ENCODE assay signal across 8 cellular contexts in the genomic region with DNA sequence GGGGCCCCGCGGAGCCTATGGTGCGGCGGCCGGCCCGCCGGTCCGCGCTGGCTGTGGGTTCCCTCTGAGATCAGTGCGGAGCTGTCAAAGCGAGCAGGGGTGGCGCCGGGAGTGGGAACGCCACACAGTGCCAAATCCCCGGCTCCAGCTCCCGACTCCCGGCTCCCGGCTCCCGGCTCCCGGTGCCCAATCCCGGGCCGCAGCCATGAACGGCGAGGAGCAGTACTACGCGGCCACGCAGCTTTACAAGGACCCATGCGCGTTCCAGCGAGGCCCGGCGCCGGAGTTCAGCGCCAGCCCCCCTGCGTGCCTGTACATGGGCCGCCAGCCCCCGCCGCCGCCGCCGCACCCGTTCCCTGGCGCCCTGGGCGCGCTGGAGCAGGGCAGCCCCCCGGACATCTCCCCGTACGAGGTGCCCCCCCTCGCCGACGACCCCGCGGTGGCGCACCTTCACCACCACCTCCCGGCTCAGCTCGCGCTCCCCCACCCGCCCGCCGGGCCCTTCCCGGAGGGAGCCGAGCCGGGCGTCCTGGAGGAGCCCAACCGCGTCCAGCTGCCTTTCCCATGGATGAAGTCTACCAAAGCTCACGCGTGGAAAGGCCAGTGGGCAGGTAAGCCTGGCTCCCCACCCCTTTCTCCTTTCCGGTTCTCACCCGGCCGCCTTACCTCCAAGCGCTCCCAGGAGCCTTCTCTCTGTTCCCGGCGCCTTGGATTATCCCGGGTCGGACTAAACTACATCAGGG. TPM values are rescaled to one million over a fixed set of nuclear protein-coding genes. Genes with fewer than 3 reads are reported as not detected.
DNase-seq lines count a peak whose midpoint lies in the region; ATAC-seq and TF ChIP-seq lines count a peak whose summit lies in the region.

A gene (plus strand): TSS at position 67 of the 743 bp plus-strand sequence. CDS start 139 bp downstream, at position 206.

- H3K9me3 Mint-ChIP-seq in T-helper 2 cell treated with Interferon-gamma antibody and Interleukin-4, amounts not matched to agents 5 μg/mL and 100 μg/mL, for 36 hours: no peaks in the 10 kb centered on the region

- H3K36me3 ChIP-seq in RWPE2 (ENCODE audit: low read depth): no peaks in the 10 kb centered on the region
- H3K36me3 ChIP-seq in gastroesophageal sphincter: no peaks in the 10 kb centered on the region
- no peaks in the 10 kb centered on the region for H3K36me3 ChIP-seq in sigmoid colon

- H3K4me3 Mint-ChIP-seq in T-helper 2 cell treated with Interferon-gamma antibody and Interleukin-4, amounts not matched to agents 5 μg/mL and 100 μg/mL, for 36 hours: peak within 1 kb of the TSS; percentile 74

- no peaks in the 10 kb centered on the region for H3K9me3 ChIP-seq in RWPE2 (ENCODE audit: severe bottlenecking)
- no peaks in the 10 kb centered on the region for H3K9me3 ChIP-seq in gastroesophageal sphincter
- H3K9me3 ChIP-seq in sigmoid colon: no peaks in the 10 kb centered on the region

- no peak within 1 kb of the TSS for H3K27ac ChIP-seq in RWPE2 (ENCODE audit: poor library complexity, severe bottlenecking)
- H3K27ac ChIP-seq in gastroesophageal sphincter: no peak within 1 kb of the TSS
- no peak within 1 kb of the TSS for H3K27ac ChIP-seq in sigmoid colon

- H3K27me3 ChIP-seq in RWPE2 (ENCODE audit: insufficient read depth, poor library complexity, severe bottlenecking) (peaks cover 87% of the 10 kb centered on the region), gastroesophageal sphincter (peaks cover 100% of the 10 kb centered on the region), sigmoid colon (peaks cover 91 to 100% (median 97%) of the 10 kb centered on the region in 3 donors)

- intact Hi-C loops in sigmoid colon (cut with DNase I): no loop called here

- ATAC-seq in RWPE2 (ENCODE audit: low read depth) (peak; percentile 76), gastroesophageal sphincter (peak; percentile 52), HG03442 (IDR thresholded peaks at IDR 0.05; ENCODE audit: unreplicated experiment) (no peak), HG03135 (IDR thresholded peaks at IDR 0.05; ENCODE audit: unreplicated experiment) (no peak)

- no peak for DNase-seq in T-helper 2 cell treated with Interferon-gamma antibody and Interleukin-4, amounts not matched to agents 5 μg/mL and 100 μg/mL, for 36 hours (ENCODE audit: low spot score)
- DNase-seq in T-helper 2 cell: no peak
- no peak for DNase-seq in RWPE2 (ENCODE audit: low spot score)
- DNase-seq in sigmoid colon: no peak
- DNase-seq in globus pallidus (ENCODE audit: low spot score): no peak

- H3K4me3 ChIP-seq in RWPE2 (ENCODE audit: severe bottlenecking) (peak within 1 kb of the TSS; percentile 18), gastroesophageal sphincter (peak within 1 kb of the TSS in 1 of 2 donors; percentile 41), sigmoid colon (peak within 1 kb of the TSS; percentile 4 to 46 (median 29))

- TF ChIP-seq CTCF in RWPE2 (IDR thresholded peaks at IDR 0.05; ENCODE audit: poor library complexity, severe bottlenecking): no peak
- TF ChIP-seq CTCF in gastroesophageal sphincter (IDR thresholded peaks at IDR 0.05): no peak
- TF ChIP-seq CTCF in sigmoid colon (IDR thresholded peaks at IDR 0.05): no peak

- peak within 1 kb of the TSS; percentile 26 for H3K27ac Mint-ChIP-seq in T-helper 2 cell treated with Interferon-gamma antibody and Interleukin-4, amounts not matched to agents 5 μg/mL and 100 μg/mL, for 36 hours

- peaks cover 4% of the 10 kb centered on the region for H3K36me3 Mint-ChIP-seq in T-helper 2 cell treated with Interferon-gamma antibody and Interleukin-4, amounts not matched to agents 5 μg/mL and 100 μg/mL, for 36 hours (ENCODE audit: low read depth)

- H3K27me3 Mint-ChIP-seq in T-helper 2 cell treated with Interferon-gamma antibody and Interleukin-4, amounts not matched to agents 5 μg/mL and 100 μg/mL, for 36 hours (ENCODE audit: low read depth): peaks cover 84% of the 10 kb centered on the region

- WGBS in gastroesophageal sphincter (ENCODE audit: low coverage in 1 of 2), 2 donors: 0% methylated on average over 1 of the region's 76 CpGs; no CpG with 5 or more reads in 1 of the 2 donors
- 1 to 2% methylated on average over 76 of the region's 76 CpGs for WGBS in sigmoid colon, 2 donors

- TF ChIP-seq POLR2A in gastroesophageal sphincter (IDR thresholded peaks at IDR 0.05) (no peak), sigmoid colon (IDR thresholded peaks at IDR 0.05) (no peak)

- H3K4me1 Mint-ChIP-seq in T-helper 2 cell treated with Interferon-gamma antibody and Interleukin-4, amounts not matched to agents 5 μg/mL and 100 μg/mL, for 36 hours (ENCODE audit: low read depth): peaks cover 5% of the 10 kb centered on the region

- TF ChIP-seq EP300 in gastroesophageal sphincter (IDR thresholded peaks at IDR 0.05) (no peak), sigmoid colon (IDR thresholded peaks at IDR 0.05) (no peak)

- H3K4me1 ChIP-seq in RWPE2 (ENCODE audit: insufficient read depth, poor library complexity, severe bottlenecking) (no peaks in the 10 kb centered on the region), gastroesophageal sphincter (peaks cover 0 to 69% (median 26%) of the 10 kb centered on the region in 3 donors), sigmoid colon (peaks cover 0 to 51% (median 46%) of the 10 kb centered on the region in 4 donors)

RNA-seq across cellular contexts. Expression of the gene that starts here (rescaled TPM):
- not detected for total RNA-seq in gastroesophageal sphincter
- not detected for total RNA-seq in sigmoid colon
- under 1 TPM in 2 of 3 donors, not detected in 1; under 0.01 to 0.39 TPM for polyA plus RNA-seq in sigmoid colon

Comparison
In these comparisons a context has a peak if more than half of its experiments do, and no peak if none do; other contexts are left out.
1. Peak in ATAC-seq in gastroesophageal sphincter; RNA of the gene not detected or under 1 TPM.